In genomic region chr1:3799976-3800685, GRCh38 we compare ENCODE assay signal across 20 cellular contexts. TPM values are rescaled to one million over a fixed set of nuclear protein-coding genes. Genes with fewer than 3 reads are reported as not detected.
DNase-seq lines count a peak whose midpoint lies in the region; ATAC-seq, FAIRE-seq and TF ChIP-seq lines count a peak whose summit lies in the region.
"Had no signal": no experiment of that assay in that cellular context is flagged by ENCODE, and none has a peak within 500 bp of the region (broad histone marks: within the 10 kb centered on the region; RNA-seq: fewer than 3 reads in every experiment).

No MANE protein-coding gene starts in this region.

- no peak for TF ChIP-seq POLR2A in H1 (IDR thresholded peaks at IDR 0.05; ENCODE audit: control extremely low read depth in 1 of 2, low read depth in 2 of 2, low read length in 2 of 2)

- H2BK12ac ChIP-seq in H1 (ENCODE audit: low read depth, low read length), result peak overlapping the region; percentile 87; the same call in 1 of the 2 replicates

- H2BK5ac ChIP-seq in H1 (ENCODE audit: low read depth, low read length), result no peak overlapping the region

- H2AFZ ChIP-seq in H1 (ENCODE audit: low read length) (0 out of 2 replicates have a peak overlapping the region, but pooled peaks have one; percentile 18), osteoblast (ENCODE audit: low read length) (no peak overlapping the region), PC-3 (ENCODE audit: low read length) (no peak overlapping the region)

- H4K91ac ChIP-seq in H1 (replicated peaks; ENCODE audit: insufficient read length, low read length), result no peak overlapping the region

- no peak for TF ChIP-seq RAD21 in H1 (IDR thresholded peaks at IDR 0.05 in 1 of 2, conservative IDR thresholded peaks at IDR 0.05 in 1 of 2; ENCODE audit: low read depth in 2 of 2, low read length in 2 of 2)

- H3K18ac ChIP-seq in H1 (ENCODE audit: extremely low read depth, low read length), result no peak overlapping the region

- H2BK120ac ChIP-seq in H1 (replicated peaks; ENCODE audit: low read depth, low read length), result no peak overlapping the region

- H3K9me2 ChIP-seq in PC-3 (replicated peaks; ENCODE audit: low read length), result no peaks in the 10 kb centered on the region

- peaks cover 10% of the 10 kb centered on the region; the same call in 1 of the 2 replicates for H3K23me2 ChIP-seq in H1 (ENCODE audit: low read depth, low read length)

- DNase-seq in G401 (ENCODE audit: low spot score) (peak; percentile 75), NCI-H2196 treated with DMSO at 0.1 percent for 48 hours (lab: John Stamatoyannopoulos, UW; ENCODE audit: unreplicated experiment) (peak; percentile 37), H1 (ENCODE audit: low read depth in 1 of 2, low spot score in 2 of 2) (no peak), osteoblast (ENCODE audit: insufficient read length, low spot score, missing footprints) (peak; percentile 66), PC-3 (no peak)
- no peak for DNase-seq in activated CD4-positive, alpha-beta T cell treated with anti-CD3 and anti-CD28 coated beads, Interleukin-2, amount 50 U/mL, for 1 hour
- DNase-seq: activated CD4-positive, CD25-positive, alpha-beta regulatory T cell treated with anti-CD3 and anti-CD28 coated beads, Interleukin-2, amount 50 U/mL, for 72 hours; activated gamma-delta T cell; BE2C; hypothalamus; sigmoid colon had no signal

- FAIRE-seq in H1 (lab: Jason Lieb, UNC), result no peak
- FAIRE-seq: endometrium had no signal

- H4K5ac ChIP-seq in H1 (ENCODE audit: insufficient read length, low read depth, low read length), result no peak overlapping the region

- H3K79me1 ChIP-seq in H1 (ENCODE audit: low read depth, low read length), result peaks cover 2% of the 10 kb centered on the region

- no peak overlapping the region for H2BK20ac ChIP-seq in H1 (ENCODE audit: low read length)

- no peaks in the 10 kb centered on the region for H3F3A ChIP-seq in PC-3 (ENCODE audit: low read length, unreplicated experiment)

- in situ Hi-C loops in G401 (cut with HindIII; ENCODE audit: low sequenced_read_pairs), result no loop called here

- H3K9me3 ChIP-seq in H1 (ENCODE audit: insufficient read depth in 2 of 2, low read depth in 1 of 2, low read length in 1 of 2), result no peaks in the 10 kb centered on the region; a peak in 1 of 4 replicates
- H3K9me3 ChIP-seq in osteoblast (ENCODE audit: low read depth, low read length), result no peaks in the 10 kb centered on the region
- no peaks in the 10 kb centered on the region for H3K9me3 ChIP-seq in PC-3 (ENCODE audit: low read length)
- H3K9me3 ChIP-seq: BE2C, mucosa of descending colon, sigmoid colon had no signal

- H3K27ac ChIP-seq in H1 (ENCODE audit: low read depth, low read length), result no peak overlapping the region
- H3K27ac ChIP-seq in osteoblast (ENCODE audit: low read depth, low read length), result no peak overlapping the region
- no peak overlapping the region for H3K27ac ChIP-seq in PC-3 (ENCODE audit: low read length)
- H3K27ac ChIP-seq: sigmoid colon had no signal

- no TSS peak for BruUV-seq in PC-3 (replicated peaks; lab: Mats Ljungman, UMichigan)

- intact Hi-C loops in PC-3 (cut with micrococcal nuclease), result no loop called here

- H3K4me2 ChIP-seq in H1 (ENCODE audit: insufficient read depth in 1 of 2, low read depth in 2 of 2, low read length in 2 of 2) (no peak overlapping the region), osteoblast (ENCODE audit: insufficient read depth, low read length) (no peak overlapping the region), PC-3 (ENCODE audit: low read length) (no peak overlapping the region)

- H3K9ac ChIP-seq in H1 (replicated peaks in 1 of 4; ENCODE audit: extremely low read depth in 1 of 4, low read depth in 3 of 4, low read length in 3 of 4) (0 out of 7 replicates have a peak overlapping the region, but pooled peaks of 1 of the 4 experiments have one; percentile 28), PC-3 (ENCODE audit: low read length) (no peak overlapping the region)

- H3K4ac ChIP-seq in H1 (replicated peaks; ENCODE audit: insufficient read length, low read depth, low read length), result no peak overlapping the region

- TF ChIP-seq EP300 in H1 (IDR thresholded peaks at IDR 0.05; ENCODE audit: borderline replicate concordance in 1 of 2, low read depth in 2 of 2, low read length in 2 of 2), result no peak

- H3K27me3 ChIP-seq in H1 (replicated peaks in 1 of 4; ENCODE audit: control insufficient read depth in 3 of 4, extremely low read depth in 1 of 4, insufficient read depth in 3 of 4, low read length in 3 of 4), result no peaks in the 10 kb centered on the region; a peak in 2 of 7 replicates
- H3K27me3 ChIP-seq in osteoblast (ENCODE audit: insufficient read depth, low read length), result peaks cover 8% of the 10 kb centered on the region
- H3K27me3 ChIP-seq in PC-3 (ENCODE audit: low read length), result peaks cover 4% of the 10 kb centered on the region; the same call in 1 of the 2 replicates
- H3K27me3 ChIP-seq: BE2C had no signal

- TF ChIP-seq CTCF in H1 (IDR thresholded peaks at IDR 0.05; ENCODE audit: control extremely low read depth in 1 of 3, insufficient read depth in 1 of 3, low read depth in 1 of 3, low read length in 3 of 3) (no peak), osteoblast (IDR thresholded peaks at IDR 0.05; ENCODE audit: extremely low read depth, low read depth, low read length) (no peak), PC-3 (conservative IDR thresholded peaks at IDR 0.05; ENCODE audit: low read depth, low read length) (no peak)

- H4K20me1 ChIP-seq in H1 (replicated peaks in 1 of 2; ENCODE audit: control insufficient read depth in 1 of 2, insufficient read depth in 2 of 2, low read length in 2 of 2) (peaks cover 0 to 5% of the 10 kb centered on the region in 2 experiments), osteoblast (ENCODE audit: insufficient read depth, low read length) (peaks cover 4% of the 10 kb centered on the region), PC-3 (ENCODE audit: low read length) (no peaks in the 10 kb centered on the region; the same call in 1 of the 2 replicates)

- 0 out of 2 replicates have a peak overlapping the region, but pooled peaks have one; percentile 92 for H2BK15ac ChIP-seq in H1 (ENCODE audit: low read length)

- H3K79me2 ChIP-seq in H1 (ENCODE audit: control insufficient read depth in 1 of 2, insufficient read depth in 2 of 2, low read length in 2 of 2) (peaks cover 3 to 12% of the 10 kb centered on the region in 2 experiments; a peak in 2 of 4 replicates), osteoblast (ENCODE audit: insufficient read depth, low read length) (peaks cover 15% of the 10 kb centered on the region), PC-3 (ENCODE audit: low read length) (peaks cover 11% of the 10 kb centered on the region)

- H2AK5ac ChIP-seq in H1 (ENCODE audit: low read depth, low read length), result 0 out of 2 replicates have a peak overlapping the region, but pooled peaks have one; percentile 82

- WGBS in H1 (ENCODE audit: extremely low coverage in 1 of 2, insufficient coverage in 1 of 2, insufficient read length in 1 of 2, insufficient replicate concordance in 2 of 2, low coverage in 1 of 2, low lambda C conversion rate in 2 of 2, missing lambda C conversion rate in 1 of 2), 2 experiments, result 90% methylated on average over 10 of the region's 11 CpGs; no CpG with 5 or more reads in 1 of the 2 experiments

- H4K8ac ChIP-seq in H1 (ENCODE audit: extremely low read depth, insufficient read depth, low read length), result no peak overlapping the region

- H3K4me3 ChIP-seq in H1 (ENCODE audit: extremely low read depth in 1 of 4, insufficient read depth in 2 of 4, low read depth in 3 of 4, low read length in 4 of 4), result no peak overlapping the region
- H3K4me3 ChIP-seq in osteoblast (ENCODE audit: insufficient read depth, low read length), result no peak overlapping the region
- no peak overlapping the region for H3K4me3 ChIP-seq in PC-3 (ENCODE audit: low read length)
- H3K4me3 ChIP-seq: mucosa of descending colon, sigmoid colon had no signal

- H3K4me1 ChIP-seq in H1 (replicated peaks in 1 of 4; ENCODE audit: control insufficient read depth in 3 of 4, insufficient read depth in 4 of 4, low read length in 3 of 4), result peaks cover 0 to 6% (median 3%) of the 10 kb centered on the region in 4 experiments; a peak in 5 of 7 replicates
- peaks cover 20% of the 10 kb centered on the region for H3K4me1 ChIP-seq in osteoblast (ENCODE audit: insufficient read depth, low read length)
- H3K4me1 ChIP-seq in PC-3 (ENCODE audit: insufficient read depth, low read length), result peaks cover 7% of the 10 kb centered on the region; the same call in 1 of the 2 replicates
- H3K4me1 ChIP-seq: BE2C had no signal

- POLR2A ChIA-PET in H1 (lab: Charles Lee; ENCODE audit: partially characterized antibody), result interaction anchor here (0.8 to 3.5 kb wide), 3 partner anchors 11 to 100 kb away, joined by 3 to 12 read pairs (median 4); partner anchors contain the start of gene C1orf174
- POLR2A ChIA-PET in PC-3 (lab: Charles Lee; ENCODE audit: unreplicated experiment), result no interaction called here

- CTCF ChIA-PET in H1 (lab: Charles Lee; ENCODE audit: partially characterized antibody), result interaction anchor here (0.8 to 5.2 kb wide), 5 partner anchors 11 to 57 kb away, joined by 3 to 40 read pairs (median 4); partner anchors contain the start of gene DFFB
- CTCF ChIA-PET in PC-3 (lab: Charles Lee), result no interaction called here

- H3K36me3 ChIP-seq in H1 (ENCODE audit: control insufficient read depth in 2 of 4, insufficient read depth in 4 of 4, low read length in 3 of 4) (no peaks in the 10 kb centered on the region), osteoblast (ENCODE audit: insufficient read depth, low read length) (no peaks in the 10 kb centered on the region), PC-3 (ENCODE audit: low read depth, low read length) (no peaks in the 10 kb centered on the region)
- H3K36me3 ChIP-seq: BE2C, sigmoid colon had no signal

- H3K56ac ChIP-seq in H1 (replicated peaks; ENCODE audit: insufficient read length, low read depth, low read length), result no peak overlapping the region

- no peak overlapping the region for H3K23ac ChIP-seq in H1 (ENCODE audit: insufficient read length)

- no peak overlapping the region for H3K14ac ChIP-seq in H1 (ENCODE audit: insufficient read length)

- ATAC-seq in HG02798 (IDR thresholded peaks at IDR 0.05; ENCODE audit: poor library complexity, unreplicated experiment) (no peak), PC-3 (no peak)
- ATAC-seq: mucosa of descending colon, Right ventricle myocardium inferior had no signal

RNA-seq across cellular contexts. Expression of gene LRRC47, which starts 3.8 kb away (rescaled TPM):
- total RNA-seq in G401 (2014; rRNA removed; shearing (Covaris generic)), result 35.4 and 41.8 TPM in 2 replicates
- 82.4 and 82.5 TPM in 2 replicates for total RNA-seq in H1 (2021; fragmentation: NEBNext Ultra II Directional; extraction: Animal tissue kit (Norgen Biotek cat#: 25700))
- polyA plus RNA-seq in H1 (2011; rRNA removed), result 38.3 and 47.1 TPM in 2 replicates
- 43.1 TPM for polyA plus RNA-seq in H1 (2011; cell fraction: cytosol; rRNA removed)
- polyA plus RNA-seq in H1 (2011; cell fraction: nucleus; rRNA removed), result 36.4 TPM
- 46.2 to 49.1 TPM (median 47.6 TPM) in 4 replicates for polyA plus RNA-seq in H1 (2012, experiment 1 of 2)
- 29.4 TPM for polyA plus RNA-seq in H1 (2012, experiment 2 of 2)
- 33.3 TPM for polyA plus RNA-seq in H1 (2013, experiment 1 of 2)
- 31.7 TPM for polyA plus RNA-seq in H1 (2013, experiment 2 of 2)
- 15.4 and 15.8 TPM in 2 replicates for polyA minus RNA-seq in H1 (2011; rRNA and poly(A)+ RNA removed)
- polyA minus RNA-seq in H1 (2011; cell fraction: cytosol; rRNA and poly(A)+ RNA removed), result 27.0 TPM
- polyA minus RNA-seq in H1 (2011; cell fraction: nucleus; rRNA and poly(A)+ RNA removed), result 21.5 TPM
- total RNA-seq in osteoblast, result 24.5 and 30.0 TPM in 2 replicates
- total RNA-seq in PC-3 (2014; rRNA removed), result 77.4 and 102 TPM in 2 replicates

RNA-seq across cellular contexts. Expression of gene SMIM1, which starts 27.6 kb away (rescaled TPM):
- total RNA-seq in G401 (2014; rRNA removed; shearing (Covaris generic)), result 20.1 and 26.6 TPM in 2 replicates
- total RNA-seq in H1 (2021; fragmentation: NEBNext Ultra II Directional; extraction: Animal tissue kit (Norgen Biotek cat#: 25700)), result 6.1 and 7.7 TPM in 2 replicates
- polyA plus RNA-seq in H1 (2011; rRNA removed), result 9.7 and 12.1 TPM in 2 replicates
- 6.3 TPM for polyA plus RNA-seq in H1 (2011; cell fraction: cytosol; rRNA removed)
- polyA plus RNA-seq in H1 (2011; cell fraction: nucleus; rRNA removed), result 4.4 TPM
- polyA plus RNA-seq in H1 (2012, experiment 1 of 2), result 2.5 to 6.1 TPM (median 4.8 TPM) in 3 of 4 replicates, not detected in the other
- polyA plus RNA-seq in H1 (2012, experiment 2 of 2), result 8.5 TPM
- 4.4 TPM for polyA plus RNA-seq in H1 (2013, experiment 1 of 2)
- polyA plus RNA-seq in H1 (2013, experiment 2 of 2), result 4.2 TPM
- 0.60 TPM in 1 of 2 replicates, not detected in the other for polyA minus RNA-seq in H1 (2011; rRNA and poly(A)+ RNA removed)
- polyA minus RNA-seq in H1 (2011; cell fraction: cytosol; rRNA and poly(A)+ RNA removed), result 18.3 TPM
- polyA minus RNA-seq in H1 (2011; cell fraction: nucleus; rRNA and poly(A)+ RNA removed), result 9.5 TPM
- total RNA-seq in osteoblast (not detected in 2 replicates), PC-3 (2014; rRNA removed) (10.8 and 14.3 TPM in 2 replicates)
- total RNA-seq: H4, kidney epithelial cell, temporal lobe had no signal
- polyA plus RNA-seq: IgD-negative memory B cell had no signal

RNA-seq across cellular contexts. Expression of gene CCDC27, which starts 47.9 kb away (rescaled TPM):
- total RNA-seq in G401 (2014; rRNA removed; shearing (Covaris generic)), result not detected in 2 replicates
- total RNA-seq in H1 (2021; fragmentation: NEBNext Ultra II Directional; extraction: Animal tissue kit (Norgen Biotek cat#: 25700)), result not detected in 2 replicates
- polyA plus RNA-seq in H1 (2011; rRNA removed), result 0.15 and 0.17 TPM in 2 replicates
- 0.12 TPM for polyA plus RNA-seq in H1 (2011; cell fraction: cytosol; rRNA removed)
- 0.26 TPM for polyA plus RNA-seq in H1 (2011; cell fraction: nucleus; rRNA removed)
- 0.08 to 0.36 TPM (median 0.20 TPM) in 4 replicates for polyA plus RNA-seq in H1 (2012, experiment 1 of 2)
- not detected for polyA plus RNA-seq in H1 (2012, experiment 2 of 2)
- polyA plus RNA-seq in H1 (2013, experiment 1 of 2), result 0.04 TPM
- polyA plus RNA-seq in H1 (2013, experiment 2 of 2), result 0.06 TPM
- polyA minus RNA-seq in H1 (2011; rRNA and poly(A)+ RNA removed), result 0.12 and 0.25 TPM in 2 replicates
- polyA minus RNA-seq in H1 (2011; cell fraction: cytosol; rRNA and poly(A)+ RNA removed), result not detected
- 0.20 TPM for polyA minus RNA-seq in H1 (2011; cell fraction: nucleus; rRNA and poly(A)+ RNA removed)
- not detected in 2 replicates for total RNA-seq in osteoblast
- total RNA-seq in PC-3 (2014; rRNA removed), result not detected in 2 replicates
- total RNA-seq: H4, kidney epithelial cell, mucosa of descending colon, osteocyte, Right ventricle myocardium inferior, sigmoid colon, temporal lobe had no signal
- polyA plus RNA-seq: IgD-negative memory B cell, sigmoid colon had no signal

RNA-seq across cellular contexts. Expression of gene CEP104, which starts 56.9 kb away (rescaled TPM):
- total RNA-seq in G401 (2014; rRNA removed; shearing (Covaris generic)), result 6.0 and 17.5 TPM in 2 replicates
- 38.0 and 43.9 TPM in 2 replicates for total RNA-seq in H1 (2021; fragmentation: NEBNext Ultra II Directional; extraction: Animal tissue kit (Norgen Biotek cat#: 25700))
- 8.0 and 15.5 TPM in 2 replicates for polyA plus RNA-seq in H1 (2011; rRNA removed)
- polyA plus RNA-seq in H1 (2011; cell fraction: cytosol; rRNA removed), result 10.7 TPM
- 28.7 TPM for polyA plus RNA-seq in H1 (2011; cell fraction: nucleus; rRNA removed)
- 15.8 to 22.7 TPM (median 18.7 TPM) in 4 replicates for polyA plus RNA-seq in H1 (2012, experiment 1 of 2)
- polyA plus RNA-seq in H1 (2012, experiment 2 of 2), result 5.6 TPM
- 11.7 TPM for polyA plus RNA-seq in H1 (2013, experiment 1 of 2)
- 10.7 TPM for polyA plus RNA-seq in H1 (2013, experiment 2 of 2)
- 26.5 and 34.4 TPM in 2 replicates for polyA minus RNA-seq in H1 (2011; rRNA and poly(A)+ RNA removed)
- polyA minus RNA-seq in H1 (2011; cell fraction: cytosol; rRNA and poly(A)+ RNA removed), result 18.4 TPM
- polyA minus RNA-seq in H1 (2011; cell fraction: nucleus; rRNA and poly(A)+ RNA removed), result 11.7 TPM
- 21.5 and 21.7 TPM in 2 replicates for total RNA-seq in osteoblast
- 60.9 and 64.1 TPM in 2 replicates for total RNA-seq in PC-3 (2014; rRNA removed)

RNA-seq across cellular contexts. Expression of gene DFFB, which starts 57.1 kb away (rescaled TPM):
- total RNA-seq in G401 (2014; rRNA removed; shearing (Covaris generic)), result 7.6 and 10.0 TPM in 2 replicates
- 9.2 and 11.9 TPM in 2 replicates for total RNA-seq in H1 (2021; fragmentation: NEBNext Ultra II Directional; extraction: Animal tissue kit (Norgen Biotek cat#: 25700))
- 6.5 and 8.6 TPM in 2 replicates for polyA plus RNA-seq in H1 (2011; rRNA removed)
- polyA plus RNA-seq in H1 (2011; cell fraction: cytosol; rRNA removed), result 9.6 TPM
- 10.0 TPM for polyA plus RNA-seq in H1 (2011; cell fraction: nucleus; rRNA removed)
- 6.5 to 7.8 TPM (median 6.9 TPM) in 4 replicates for polyA plus RNA-seq in H1 (2012, experiment 1 of 2)
- 6.0 TPM for polyA plus RNA-seq in H1 (2012, experiment 2 of 2)
- 8.7 TPM for polyA plus RNA-seq in H1 (2013, experiment 1 of 2)
- polyA plus RNA-seq in H1 (2013, experiment 2 of 2), result 9.0 TPM
- 3.8 and 4.8 TPM in 2 replicates for polyA minus RNA-seq in H1 (2011; rRNA and poly(A)+ RNA removed)
- polyA minus RNA-seq in H1 (2011; cell fraction: cytosol; rRNA and poly(A)+ RNA removed), result 4.9 TPM
- 2.1 TPM for polyA minus RNA-seq in H1 (2011; cell fraction: nucleus; rRNA and poly(A)+ RNA removed)
- total RNA-seq in osteoblast (5.1 and 8.3 TPM in 2 replicates), PC-3 (2014; rRNA removed) (17.1 and 19.6 TPM in 2 replicates)

Comparison
In these comparisons a context has a peak if more than half of its experiments do, and no peak if none do; other contexts are left out.
1. DNase-seq: peak in G401 (single experiment), NCI-H2196 treated with DMSO at 0.1 percent for 48 hours (single experiment) and osteoblast (single experiment); none in H1 (0 of 2), activated CD4-positive, alpha-beta T cell treated with anti-CD3 and anti-CD28 coated beads, Interleukin-2, amount 50 U/mL, for 1 hour (single experiment) and PC-3 (single experiment).